Comparison of ENCODE assay signal across 1 cellular context in the genomic region with DNA sequence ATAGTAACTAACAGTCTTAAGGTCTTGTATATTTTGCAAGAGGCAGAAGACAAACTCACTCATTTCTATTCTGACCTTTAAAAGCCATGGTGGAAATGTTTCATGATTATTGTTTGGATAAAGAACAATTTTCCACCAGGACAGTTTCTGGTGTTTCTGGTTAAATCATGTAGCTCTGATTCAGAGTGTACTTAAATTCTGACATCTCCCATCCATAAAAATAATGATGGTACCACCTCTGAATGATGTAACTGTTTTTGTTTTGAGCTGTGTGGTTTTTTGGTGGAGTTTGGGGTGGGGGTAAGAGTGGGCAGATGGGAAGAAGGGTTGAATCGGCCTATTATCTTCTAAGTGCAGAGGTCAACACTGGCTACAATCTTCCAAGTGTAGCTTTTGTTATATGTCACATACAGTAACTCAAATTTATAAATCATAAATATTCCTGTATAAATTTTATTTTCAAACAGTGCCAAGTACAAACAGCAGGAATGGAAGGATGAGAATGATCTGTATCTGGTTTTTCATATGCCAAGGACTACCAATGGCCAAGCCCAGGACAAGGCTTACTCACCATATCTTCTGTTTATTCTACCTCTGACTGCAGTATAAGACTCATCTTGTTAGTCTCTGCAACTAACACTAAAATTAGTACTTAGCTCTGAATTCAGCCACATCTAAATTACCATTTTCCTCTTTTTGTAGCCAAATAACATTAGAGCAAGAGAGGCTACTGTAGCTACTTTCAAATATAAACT.
TF ChIP-seq lines count a peak whose summit lies in the region.

No MANE protein-coding gene starts in this region.

TF ChIP-seq in IMR-90, 13 proteins besides CTCF, POLR2A, EP300 and RAD21:
- no peak for TF ChIP-seq CHD1 (IDR thresholded peaks at IDR 0.05; ENCODE audit: low read depth, low read length)
- TF ChIP-seq FOS (IDR thresholded peaks at IDR 0.05; ENCODE audit: low read depth, low read length): peak; percentile 36; the same call in 1 of the 2 replicates
